In the genomic region with DNA sequence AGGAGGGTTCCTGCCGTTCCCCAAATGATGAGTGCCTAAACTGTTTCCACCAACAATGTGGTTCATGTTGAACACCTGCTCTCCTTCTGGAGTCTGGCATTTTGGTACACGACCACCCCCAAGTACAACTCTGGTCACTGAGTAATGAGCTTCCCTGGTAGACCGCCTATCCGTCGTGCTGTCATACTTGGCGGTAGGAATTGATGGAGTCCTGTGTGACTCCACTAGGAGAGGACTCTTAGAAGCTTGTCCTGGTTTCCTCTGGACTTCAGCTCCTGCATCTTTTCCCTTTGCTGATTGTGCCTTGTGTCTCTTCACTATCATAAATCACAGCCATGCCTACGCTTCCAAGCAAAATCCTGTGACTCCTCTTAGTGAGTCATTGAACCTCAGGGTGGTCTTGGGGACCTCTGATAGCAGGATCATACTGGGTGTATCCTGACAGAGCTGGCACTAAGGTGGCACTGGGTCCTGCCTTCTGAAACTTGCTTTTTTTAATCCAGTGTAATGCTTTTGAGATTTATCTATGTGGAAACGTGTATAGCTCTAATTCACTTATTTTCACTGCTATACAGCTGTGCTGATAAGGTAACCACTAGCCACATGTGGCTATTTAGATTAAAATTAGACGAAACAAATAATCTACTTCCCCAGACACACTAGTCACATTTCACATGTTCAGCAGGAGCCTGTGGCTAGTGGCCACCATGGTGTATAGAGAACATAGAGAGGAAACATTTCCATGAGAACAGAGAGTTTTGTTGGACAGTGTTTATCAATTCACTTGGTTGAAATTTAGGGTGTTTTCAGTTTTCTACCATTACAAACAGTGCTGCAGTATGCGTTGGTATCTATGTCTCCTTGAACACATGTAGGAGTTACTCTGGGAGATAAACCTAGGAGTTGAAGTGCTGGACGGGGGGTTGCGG, we compare ENCODE assay signal across 1 cellular context.
A peak's percentile ranks its signal among the peaks of the same experiment; 100 is the strongest.
TF ChIP-seq lines count a peak whose summit lies in the region.

No MANE protein-coding gene starts in this region.

TF ChIP-seq in K562, 482 proteins besides CTCF, POLR2A, EP300 and RAD21 (continued from another document and continues in another):
- TF ChIP-seq, protein P1, sequence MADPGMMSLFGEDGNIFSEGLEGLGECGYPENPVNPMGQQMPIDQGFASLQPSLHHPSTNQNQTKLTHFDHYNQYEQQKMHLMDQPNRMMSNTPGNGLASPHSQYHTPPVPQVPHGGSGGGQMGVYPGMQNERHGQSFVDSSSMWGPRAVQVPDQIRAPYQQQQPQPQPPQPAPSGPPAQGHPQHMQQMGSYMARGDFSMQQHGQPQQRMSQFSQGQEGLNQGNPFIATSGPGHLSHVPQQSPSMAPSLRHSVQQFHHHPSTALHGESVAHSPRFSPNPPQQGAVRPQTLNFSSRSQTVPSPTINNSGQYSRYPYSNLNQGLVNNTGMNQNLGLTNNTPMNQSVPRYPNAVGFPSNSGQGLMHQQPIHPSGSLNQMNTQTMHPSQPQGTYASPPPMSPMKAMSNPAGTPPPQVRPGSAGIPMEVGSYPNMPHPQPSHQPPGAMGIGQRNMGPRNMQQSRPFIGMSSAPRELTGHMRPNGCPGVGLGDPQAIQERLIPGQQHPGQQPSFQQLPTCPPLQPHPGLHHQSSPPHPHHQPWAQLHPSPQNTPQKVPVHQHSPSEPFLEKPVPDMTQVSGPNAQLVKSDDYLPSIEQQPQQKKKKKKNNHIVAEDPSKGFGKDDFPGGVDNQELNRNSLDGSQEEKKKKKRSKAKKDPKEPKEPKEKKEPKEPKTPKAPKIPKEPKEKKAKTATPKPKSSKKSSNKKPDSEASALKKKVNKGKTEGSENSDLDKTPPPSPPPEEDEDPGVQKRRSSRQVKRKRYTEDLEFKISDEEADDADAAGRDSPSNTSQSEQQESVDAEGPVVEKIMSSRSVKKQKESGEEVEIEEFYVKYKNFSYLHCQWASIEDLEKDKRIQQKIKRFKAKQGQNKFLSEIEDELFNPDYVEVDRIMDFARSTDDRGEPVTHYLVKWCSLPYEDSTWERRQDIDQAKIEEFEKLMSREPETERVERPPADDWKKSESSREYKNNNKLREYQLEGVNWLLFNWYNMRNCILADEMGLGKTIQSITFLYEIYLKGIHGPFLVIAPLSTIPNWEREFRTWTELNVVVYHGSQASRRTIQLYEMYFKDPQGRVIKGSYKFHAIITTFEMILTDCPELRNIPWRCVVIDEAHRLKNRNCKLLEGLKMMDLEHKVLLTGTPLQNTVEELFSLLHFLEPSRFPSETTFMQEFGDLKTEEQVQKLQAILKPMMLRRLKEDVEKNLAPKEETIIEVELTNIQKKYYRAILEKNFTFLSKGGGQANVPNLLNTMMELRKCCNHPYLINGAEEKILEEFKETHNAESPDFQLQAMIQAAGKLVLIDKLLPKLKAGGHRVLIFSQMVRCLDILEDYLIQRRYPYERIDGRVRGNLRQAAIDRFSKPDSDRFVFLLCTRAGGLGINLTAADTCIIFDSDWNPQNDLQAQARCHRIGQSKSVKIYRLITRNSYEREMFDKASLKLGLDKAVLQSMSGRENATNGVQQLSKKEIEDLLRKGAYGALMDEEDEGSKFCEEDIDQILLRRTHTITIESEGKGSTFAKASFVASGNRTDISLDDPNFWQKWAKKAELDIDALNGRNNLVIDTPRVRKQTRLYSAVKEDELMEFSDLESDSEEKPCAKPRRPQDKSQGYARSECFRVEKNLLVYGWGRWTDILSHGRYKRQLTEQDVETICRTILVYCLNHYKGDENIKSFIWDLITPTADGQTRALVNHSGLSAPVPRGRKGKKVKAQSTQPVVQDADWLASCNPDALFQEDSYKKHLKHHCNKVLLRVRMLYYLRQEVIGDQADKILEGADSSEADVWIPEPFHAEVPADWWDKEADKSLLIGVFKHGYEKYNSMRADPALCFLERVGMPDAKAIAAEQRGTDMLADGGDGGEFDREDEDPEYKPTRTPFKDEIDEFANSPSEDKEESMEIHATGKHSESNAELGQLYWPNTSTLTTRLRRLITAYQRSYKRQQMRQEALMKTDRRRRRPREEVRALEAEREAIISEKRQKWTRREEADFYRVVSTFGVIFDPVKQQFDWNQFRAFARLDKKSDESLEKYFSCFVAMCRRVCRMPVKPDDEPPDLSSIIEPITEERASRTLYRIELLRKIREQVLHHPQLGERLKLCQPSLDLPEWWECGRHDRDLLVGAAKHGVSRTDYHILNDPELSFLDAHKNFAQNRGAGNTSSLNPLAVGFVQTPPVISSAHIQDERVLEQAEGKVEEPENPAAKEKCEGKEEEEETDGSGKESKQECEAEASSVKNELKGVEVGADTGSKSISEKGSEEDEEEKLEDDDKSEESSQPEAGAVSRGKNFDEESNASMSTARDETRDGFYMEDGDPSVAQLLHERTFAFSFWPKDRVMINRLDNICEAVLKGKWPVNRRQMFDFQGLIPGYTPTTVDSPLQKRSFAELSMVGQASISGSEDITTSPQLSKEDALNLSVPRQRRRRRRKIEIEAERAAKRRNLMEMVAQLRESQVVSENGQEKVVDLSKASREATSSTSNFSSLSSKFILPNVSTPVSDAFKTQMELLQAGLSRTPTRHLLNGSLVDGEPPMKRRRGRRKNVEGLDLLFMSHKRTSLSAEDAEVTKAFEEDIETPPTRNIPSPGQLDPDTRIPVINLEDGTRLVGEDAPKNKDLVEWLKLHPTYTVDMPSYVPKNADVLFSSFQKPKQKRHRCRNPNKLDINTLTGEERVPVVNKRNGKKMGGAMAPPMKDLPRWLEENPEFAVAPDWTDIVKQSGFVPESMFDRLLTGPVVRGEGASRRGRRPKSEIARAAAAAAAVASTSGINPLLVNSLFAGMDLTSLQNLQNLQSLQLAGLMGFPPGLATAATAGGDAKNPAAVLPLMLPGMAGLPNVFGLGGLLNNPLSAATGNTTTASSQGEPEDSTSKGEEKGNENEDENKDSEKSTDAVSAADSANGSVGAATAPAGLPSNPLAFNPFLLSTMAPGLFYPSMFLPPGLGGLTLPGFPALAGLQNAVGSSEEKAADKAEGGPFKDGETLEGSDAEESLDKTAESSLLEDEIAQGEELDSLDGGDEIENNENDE (IDR thresholded peaks at IDR 0.05; ENCODE audit: low read depth, low read length): no peak
- TF ChIP-seq, protein P2, sequence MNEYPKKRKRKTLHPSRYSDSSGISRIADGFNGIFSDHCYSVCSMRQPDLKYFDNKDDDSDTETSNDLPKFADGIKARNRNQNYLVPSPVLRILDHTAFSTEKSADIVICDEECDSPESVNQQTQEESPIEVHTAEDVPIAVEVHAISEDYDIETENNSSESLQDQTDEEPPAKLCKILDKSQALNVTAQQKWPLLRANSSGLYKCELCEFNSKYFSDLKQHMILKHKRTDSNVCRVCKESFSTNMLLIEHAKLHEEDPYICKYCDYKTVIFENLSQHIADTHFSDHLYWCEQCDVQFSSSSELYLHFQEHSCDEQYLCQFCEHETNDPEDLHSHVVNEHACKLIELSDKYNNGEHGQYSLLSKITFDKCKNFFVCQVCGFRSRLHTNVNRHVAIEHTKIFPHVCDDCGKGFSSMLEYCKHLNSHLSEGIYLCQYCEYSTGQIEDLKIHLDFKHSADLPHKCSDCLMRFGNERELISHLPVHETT (CRISPR knock-in tag; conservative IDR thresholded peaks at IDR 0.05 in 1 of 2, IDR thresholded peaks at IDR 0.05 in 1 of 2): peak in 1 of 2 experiments; percentile 60; a peak in 1 of 4 replicates
- TF ChIP-seq, protein P3, sequence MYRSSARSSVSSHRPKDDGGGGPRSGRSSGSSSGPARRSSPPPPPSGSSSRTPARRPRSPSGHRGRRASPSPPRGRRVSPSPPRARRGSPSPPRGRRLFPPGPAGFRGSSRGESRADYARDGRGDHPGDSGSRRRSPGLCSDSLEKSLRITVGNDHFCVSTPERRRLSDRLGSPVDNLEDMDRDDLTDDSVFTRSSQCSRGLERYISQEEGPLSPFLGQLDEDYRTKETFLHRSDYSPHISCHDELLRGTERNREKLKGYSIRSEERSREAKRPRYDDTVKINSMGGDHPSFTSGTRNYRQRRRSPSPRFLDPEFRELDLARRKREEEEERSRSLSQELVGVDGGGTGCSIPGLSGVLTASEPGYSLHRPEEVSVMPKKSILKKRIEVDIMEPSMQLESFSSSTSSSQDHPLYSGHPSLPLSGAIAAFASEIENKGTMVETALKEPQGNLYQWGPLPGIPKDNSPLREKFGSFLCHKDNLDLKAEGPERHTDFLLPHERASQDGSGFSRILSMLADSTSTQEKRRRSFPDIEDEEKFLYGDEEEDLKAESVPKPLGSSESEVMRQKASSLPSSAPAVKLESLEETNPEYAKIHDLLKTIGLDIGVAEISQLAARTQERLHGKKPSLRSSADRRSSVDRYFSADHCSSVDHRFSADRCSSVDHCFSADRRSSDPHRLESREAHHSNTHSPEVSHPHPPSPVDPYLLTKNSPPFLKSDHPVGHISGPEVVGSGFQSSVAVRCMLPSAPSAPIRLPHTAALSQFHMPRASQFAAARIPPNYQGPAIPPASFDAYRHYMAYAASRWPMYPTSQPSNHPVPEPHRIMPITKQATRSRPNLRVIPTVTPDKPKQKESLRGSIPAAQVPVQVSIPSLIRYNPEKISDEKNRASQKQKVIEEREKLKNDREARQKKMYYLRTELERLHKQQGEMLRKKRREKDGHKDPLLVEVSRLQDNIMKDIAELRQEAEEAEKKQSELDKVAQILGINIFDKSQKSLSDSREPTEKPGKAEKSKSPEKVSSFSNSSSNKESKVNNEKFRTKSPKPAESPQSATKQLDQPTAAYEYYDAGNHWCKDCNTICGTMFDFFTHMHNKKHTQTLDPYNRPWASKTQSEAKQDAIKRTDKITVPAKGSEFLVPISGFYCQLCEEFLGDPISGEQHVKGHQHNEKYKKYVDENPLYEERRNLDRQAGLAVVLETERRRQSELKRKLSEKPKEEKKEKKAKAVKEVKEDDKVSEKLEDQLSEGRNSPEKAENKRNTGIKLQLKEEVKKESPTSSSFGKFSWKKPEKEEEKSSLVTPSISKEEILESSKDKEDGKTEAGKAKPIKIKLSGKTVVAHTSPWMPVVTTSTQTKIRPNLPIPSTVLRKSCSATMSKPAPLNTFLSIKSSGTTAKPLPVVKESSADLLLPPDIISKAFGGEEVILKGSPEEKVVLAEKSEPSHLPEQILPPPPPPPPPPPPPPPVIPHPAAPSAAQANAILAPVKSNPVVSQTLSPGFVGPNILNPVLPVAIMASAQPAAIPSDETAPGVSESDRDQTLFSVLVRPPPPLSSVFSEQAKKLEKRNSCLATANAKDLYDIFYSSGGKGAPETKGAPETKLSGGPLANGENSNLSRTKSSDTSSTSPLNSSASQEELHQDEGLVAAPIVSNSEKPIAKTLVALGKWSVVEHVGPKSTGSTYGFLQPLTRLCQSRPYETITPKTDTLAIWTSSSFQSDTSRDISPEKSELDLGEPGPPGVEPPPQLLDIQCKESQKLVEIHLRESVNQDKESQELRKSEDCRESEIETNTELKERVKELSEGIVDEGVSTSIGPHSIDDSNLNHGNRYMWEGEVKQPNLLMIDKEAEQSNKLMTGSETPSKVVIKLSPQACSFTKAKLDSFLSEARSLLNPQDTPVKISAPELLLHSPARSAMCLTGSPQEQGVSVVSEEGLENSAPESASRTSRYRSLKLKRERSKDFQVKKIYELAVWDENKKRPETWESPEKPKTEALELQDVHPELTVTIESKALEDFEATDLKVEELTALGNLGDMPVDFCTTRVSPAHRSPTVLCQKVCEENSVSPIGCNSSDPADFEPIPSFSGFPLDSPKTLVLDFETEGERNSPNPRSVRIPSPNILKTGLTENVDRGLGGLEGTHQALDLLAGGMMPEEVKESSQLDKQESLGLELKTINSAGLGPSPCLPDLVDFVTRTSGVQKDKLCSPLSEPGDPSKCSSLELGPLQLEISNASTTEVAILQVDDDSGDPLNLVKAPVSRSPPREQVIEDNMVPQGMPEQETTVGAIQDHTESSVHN (IDR thresholded peaks at IDR 0.05; ENCODE audit: borderline replicate concordance in 1 of 2, low read depth in 1 of 2): 0 out of 4 replicates have a peak, but pooled peaks of 1 of the 2 experiments have one; percentile 43
- TF ChIP-seq, protein P4, sequence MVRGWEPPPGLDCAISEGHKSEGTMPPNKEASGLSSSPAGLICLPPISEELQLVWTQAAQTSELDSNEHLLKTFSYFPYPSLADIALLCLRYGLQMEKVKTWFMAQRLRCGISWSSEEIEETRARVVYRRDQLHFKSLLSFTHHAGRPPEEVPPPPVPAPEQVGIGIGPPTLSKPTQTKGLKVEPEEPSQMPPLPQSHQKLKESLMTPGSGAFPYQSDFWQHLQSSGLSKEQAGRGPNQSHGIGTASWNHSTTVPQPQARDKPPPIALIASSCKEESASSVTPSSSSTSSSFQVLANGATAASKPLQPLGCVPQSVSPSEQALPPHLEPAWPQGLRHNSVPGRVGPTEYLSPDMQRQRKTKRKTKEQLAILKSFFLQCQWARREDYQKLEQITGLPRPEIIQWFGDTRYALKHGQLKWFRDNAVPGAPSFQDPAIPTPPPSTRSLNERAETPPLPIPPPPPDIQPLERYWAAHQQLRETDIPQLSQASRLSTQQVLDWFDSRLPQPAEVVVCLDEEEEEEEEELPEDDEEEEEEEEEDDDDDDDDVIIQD (CRISPR knock-in tag; IDR thresholded peaks at IDR 0.05): no peak
- TF ChIP-seq TCFL5 (CRISPR knock-in tag; conservative IDR thresholded peaks at IDR 0.05) (no peak), SAFB (IDR thresholded peaks at IDR 0.05; ENCODE audit: borderline replicate concordance, low read depth, low read length) (no peak)
- TF ChIP-seq, protein P5, sequence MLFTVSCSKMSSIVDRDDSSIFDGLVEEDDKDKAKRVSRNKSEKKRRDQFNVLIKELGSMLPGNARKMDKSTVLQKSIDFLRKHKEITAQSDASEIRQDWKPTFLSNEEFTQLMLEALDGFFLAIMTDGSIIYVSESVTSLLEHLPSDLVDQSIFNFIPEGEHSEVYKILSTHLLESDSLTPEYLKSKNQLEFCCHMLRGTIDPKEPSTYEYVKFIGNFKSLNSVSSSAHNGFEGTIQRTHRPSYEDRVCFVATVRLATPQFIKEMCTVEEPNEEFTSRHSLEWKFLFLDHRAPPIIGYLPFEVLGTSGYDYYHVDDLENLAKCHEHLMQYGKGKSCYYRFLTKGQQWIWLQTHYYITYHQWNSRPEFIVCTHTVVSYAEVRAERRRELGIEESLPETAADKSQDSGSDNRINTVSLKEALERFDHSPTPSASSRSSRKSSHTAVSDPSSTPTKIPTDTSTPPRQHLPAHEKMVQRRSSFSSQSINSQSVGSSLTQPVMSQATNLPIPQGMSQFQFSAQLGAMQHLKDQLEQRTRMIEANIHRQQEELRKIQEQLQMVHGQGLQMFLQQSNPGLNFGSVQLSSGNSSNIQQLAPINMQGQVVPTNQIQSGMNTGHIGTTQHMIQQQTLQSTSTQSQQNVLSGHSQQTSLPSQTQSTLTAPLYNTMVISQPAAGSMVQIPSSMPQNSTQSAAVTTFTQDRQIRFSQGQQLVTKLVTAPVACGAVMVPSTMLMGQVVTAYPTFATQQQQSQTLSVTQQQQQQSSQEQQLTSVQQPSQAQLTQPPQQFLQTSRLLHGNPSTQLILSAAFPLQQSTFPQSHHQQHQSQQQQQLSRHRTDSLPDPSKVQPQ (CRISPR knock-in tag; IDR thresholded peaks at IDR 0.05; ENCODE audit: borderline replicate concordance): no peak
- TF ChIP-seq, protein P6, sequence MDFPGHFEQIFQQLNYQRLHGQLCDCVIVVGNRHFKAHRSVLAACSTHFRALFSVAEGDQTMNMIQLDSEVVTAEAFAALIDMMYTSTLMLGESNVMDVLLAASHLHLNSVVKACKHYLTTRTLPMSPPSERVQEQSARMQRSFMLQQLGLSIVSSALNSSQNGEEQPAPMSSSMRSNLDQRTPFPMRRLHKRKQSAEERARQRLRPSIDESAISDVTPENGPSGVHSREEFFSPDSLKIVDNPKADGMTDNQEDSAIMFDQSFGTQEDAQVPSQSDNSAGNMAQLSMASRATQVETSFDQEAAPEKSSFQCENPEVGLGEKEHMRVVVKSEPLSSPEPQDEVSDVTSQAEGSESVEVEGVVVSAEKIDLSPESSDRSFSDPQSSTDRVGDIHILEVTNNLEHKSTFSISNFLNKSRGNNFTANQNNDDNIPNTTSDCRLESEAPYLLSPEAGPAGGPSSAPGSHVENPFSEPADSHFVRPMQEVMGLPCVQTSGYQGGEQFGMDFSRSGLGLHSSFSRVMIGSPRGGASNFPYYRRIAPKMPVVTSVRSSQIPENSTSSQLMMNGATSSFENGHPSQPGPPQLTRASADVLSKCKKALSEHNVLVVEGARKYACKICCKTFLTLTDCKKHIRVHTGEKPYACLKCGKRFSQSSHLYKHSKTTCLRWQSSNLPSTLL (IDR thresholded peaks at IDR 0.05): no peak
